9 cellular contexts compared by ENCODE assay signal in the genomic region with DNA sequence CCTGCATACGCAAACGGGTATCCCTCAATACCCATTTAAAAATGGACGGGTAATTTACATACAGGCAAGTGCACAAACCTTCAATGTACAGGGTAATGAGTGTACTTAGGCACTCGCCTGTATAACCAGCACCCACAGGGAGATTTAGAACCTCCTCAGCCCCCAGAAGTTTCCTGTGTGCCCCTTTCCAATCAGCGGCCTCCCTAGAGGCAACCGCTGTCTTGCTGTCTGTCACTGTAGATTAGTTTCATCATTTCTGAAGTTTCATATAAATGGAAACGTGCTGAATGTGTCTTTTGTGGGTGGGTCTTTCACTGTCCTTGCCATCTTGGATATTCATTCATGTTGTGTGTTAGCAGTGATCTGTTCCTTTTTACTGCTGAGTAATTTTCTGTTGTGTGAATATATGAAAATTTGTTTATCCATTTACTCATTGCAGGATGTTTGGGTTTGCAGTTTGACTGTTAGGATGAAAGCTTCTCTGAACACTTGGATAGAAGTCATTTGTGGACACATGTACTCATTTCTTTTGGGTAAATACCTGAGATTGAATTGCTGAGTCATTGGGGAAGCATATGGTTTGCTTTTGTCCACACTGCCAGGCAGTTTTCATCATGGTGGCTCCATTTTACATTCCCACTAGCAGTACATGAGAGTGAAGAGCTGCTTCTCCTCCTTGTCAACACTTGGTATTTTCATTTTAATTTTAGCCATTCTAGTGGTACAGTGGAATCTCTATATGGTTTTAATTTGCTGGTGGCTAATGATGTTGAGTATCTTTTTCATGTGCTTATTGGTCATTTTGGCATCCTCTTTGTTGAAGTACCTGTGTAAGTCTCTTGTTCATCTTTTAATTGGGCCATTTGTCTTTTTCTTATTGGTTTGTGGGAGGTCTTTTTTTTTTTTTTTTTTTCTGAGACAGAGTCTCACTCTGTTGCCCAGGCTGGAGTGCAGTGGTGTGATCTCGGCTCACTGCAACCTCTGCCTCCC. TPM values are rescaled to one million over a fixed set of nuclear protein-coding genes. Genes with fewer than 3 reads are reported as not detected.
A peak's percentile ranks its signal among the peaks of the same experiment; 100 is the strongest.
DNase-seq lines count a peak whose midpoint lies in the region; ATAC-seq lines count a peak whose summit lies in the region.
"Had no signal": no experiment of that assay in that cellular context is flagged by ENCODE, and none has a peak within 500 bp of the region (broad histone marks: within the 10 kb centered on the region; RNA-seq: fewer than 3 reads in every experiment).

No MANE protein-coding gene starts in this region.

- ATAC-seq in HG02870 (IDR thresholded peaks at IDR 0.05; ENCODE audit: unreplicated experiment), result peak; percentile 51
- ATAC-seq in natural killer cell treated with Interleukin-12 subunit alpha and Interleukin-12 subunit beta and Interleukin-15 and Interleukin-18, amount 100 ng/mL, for 72 hours, result peak; percentile 68 to 76

- H3K9me3 Mint-ChIP-seq in activated CD4-positive, alpha-beta T cell treated with anti-CD3 and anti-CD28 coated beads, Interleukin-2, amount 10 ng/mL, durations not matched to agents 24 days and 14 days, result no peaks in the 10 kb centered on the region
- H3K9me3 Mint-ChIP-seq in activated CD4-positive, alpha-beta memory T cell treated with anti-CD3 and anti-CD28 coated beads for 36 hours, result no peaks in the 10 kb centered on the region
- no peaks in the 10 kb centered on the region for H3K9me3 Mint-ChIP-seq in natural killer cell treated with Interleukin-12 subunit alpha and Interleukin-12 subunit beta and Interleukin-15 and Interleukin-18, amount 100 ng/mL, for 72 hours

- H3K4me1 Mint-ChIP-seq in activated CD4-positive, alpha-beta T cell treated with anti-CD3 and anti-CD28 coated beads, Interleukin-2, amount 10 ng/mL, durations not matched to agents 24 days and 14 days, result peaks cover 46% of the 10 kb centered on the region
- peaks cover 49% of the 10 kb centered on the region for H3K4me1 Mint-ChIP-seq in activated CD4-positive, alpha-beta memory T cell treated with anti-CD3 and anti-CD28 coated beads for 36 hours (ENCODE audit: low read depth)
- peaks cover 79 to 84% of the 10 kb centered on the region in 2 donors for H3K4me1 Mint-ChIP-seq in natural killer cell treated with Interleukin-12 subunit alpha and Interleukin-12 subunit beta and Interleukin-15 and Interleukin-18, amount 100 ng/mL, for 72 hours (ENCODE audit: low read depth in 2 of 2)

- H4K8ac ChIP-seq in neuronal stem cell (ENCODE audit: low read depth, low read length), result no peak overlapping the region

- no peak overlapping the region for H3K27ac ChIP-seq in neuronal stem cell (replicated peaks; ENCODE audit: low read length)

- CTCF ChIA-PET in activated CD4-positive, alpha-beta memory T cell treated with anti-CD3 and anti-CD28 coated beads for 36 hours (lab: Charles Lee), result interaction anchor here (0.6 to 4.5 kb wide), 7 partner anchors 11 to 481 kb away, joined by 3 to 41 read pairs (median 4); no protein-coding TSS in a partner anchor

- H3K27me3 ChIP-seq in neuronal stem cell (ENCODE audit: control insufficient read depth in 3 of 3, insufficient read depth in 3 of 3, low read depth in 1 of 3, low read length in 3 of 3), result peaks cover 0 to 12% (median 0%) of the 10 kb centered on the region in 3 experiments
- H3K27me3 ChIP-seq: right atrium auricular region had no signal

- no peak overlapping the region for H2AK5ac ChIP-seq in neuronal stem cell (ENCODE audit: low read depth, low read length)

- H3K36me3 ChIP-seq in neuronal stem cell (replicated peaks in 1 of 2; ENCODE audit: control insufficient read depth in 2 of 2, insufficient read depth in 2 of 2, low read length in 2 of 2), result no peaks in the 10 kb centered on the region
- H3K36me3 ChIP-seq: right atrium auricular region had no signal

- no peaks in the 10 kb centered on the region for H3K79me1 ChIP-seq in neuronal stem cell (ENCODE audit: low read depth, low read length)

- no peak overlapping the region for H3K4me3 ChIP-seq in neuronal stem cell (ENCODE audit: low read length in 2 of 2)
- H3K4me3 ChIP-seq: right atrium auricular region had no signal

- DNase-seq in activated CD4-positive, alpha-beta T cell treated with anti-CD3 and anti-CD28 coated beads, Interleukin-2, amount 10 ng/mL, durations not matched to agents 24 days and 14 days, result no peak
- no peak for DNase-seq in activated CD4-positive, alpha-beta T cell treated with anti-CD3 and anti-CD28 coated beads for 1 hour
- DNase-seq in activated CD4-positive, alpha-beta memory T cell treated with anti-CD3 and anti-CD28 coated beads for 36 hours, result peak; percentile 78
- DNase-seq in natural killer cell treated with Interleukin-12 subunit alpha and Interleukin-12 subunit beta and Interleukin-15 and Interleukin-18, amount 100 ng/mL, for 72 hours (ENCODE audit: low spot score), result peak; percentile 60
- DNase-seq in amygdala (lab: John Stamatoyannopoulos, UW) (no peak), neuronal stem cell (ENCODE audit: low spot score) (no peak), NCI-H82 (lab: John Stamatoyannopoulos, UW) (no peak)

- no peak overlapping the region for H3K18ac ChIP-seq in neuronal stem cell (ENCODE audit: low read length)

- peaks cover 13% of the 10 kb centered on the region for H3K36me3 Mint-ChIP-seq in activated CD4-positive, alpha-beta T cell treated with anti-CD3 and anti-CD28 coated beads, Interleukin-2, amount 10 ng/mL, durations not matched to agents 24 days and 14 days (ENCODE audit: low read depth)
- peaks cover 10% of the 10 kb centered on the region for H3K36me3 Mint-ChIP-seq in activated CD4-positive, alpha-beta memory T cell treated with anti-CD3 and anti-CD28 coated beads for 36 hours
- no peaks in the 10 kb centered on the region for H3K36me3 Mint-ChIP-seq in natural killer cell treated with Interleukin-12 subunit alpha and Interleukin-12 subunit beta and Interleukin-15 and Interleukin-18, amount 100 ng/mL, for 72 hours

- peak overlapping the region; percentile 40 for H3K4me3 Mint-ChIP-seq in activated CD4-positive, alpha-beta T cell treated with anti-CD3 and anti-CD28 coated beads, Interleukin-2, amount 10 ng/mL, durations not matched to agents 24 days and 14 days
- H3K4me3 Mint-ChIP-seq in activated CD4-positive, alpha-beta memory T cell treated with anti-CD3 and anti-CD28 coated beads for 36 hours, result peak overlapping the region; percentile 21
- peak overlapping the region; percentile 87 for H3K4me3 Mint-ChIP-seq in natural killer cell treated with Interleukin-12 subunit alpha and Interleukin-12 subunit beta and Interleukin-15 and Interleukin-18, amount 100 ng/mL, for 72 hours

- POLR2A ChIA-PET in activated CD4-positive, alpha-beta memory T cell treated with anti-CD3 and anti-CD28 coated beads for 36 hours (lab: Charles Lee), result interaction anchor here (0.7 to 7.6 kb wide), 8 partner anchors 11 to 74 kb away, joined by 3 to 83 read pairs (median 6); no protein-coding TSS in a partner anchor

- no peak overlapping the region for H2BK5ac ChIP-seq in neuronal stem cell (ENCODE audit: low read length)

- no peaks in the 10 kb centered on the region for H3K9me3 ChIP-seq in neuronal stem cell (replicated peaks in 1 of 2; ENCODE audit: control insufficient read depth in 2 of 2, insufficient read depth in 1 of 2, low read depth in 1 of 2, low read length in 2 of 2)
- H3K9me3 ChIP-seq: right atrium auricular region had no signal

- no peak overlapping the region for H3K4ac ChIP-seq in neuronal stem cell (ENCODE audit: low read length)

- peaks cover 11 to 13% of the 10 kb centered on the region in 2 donors for H3K4me1 ChIP-seq in neuronal stem cell (ENCODE audit: control insufficient read depth in 2 of 2, insufficient read depth in 1 of 2, low read depth in 1 of 2, low read length in 2 of 2)

- H3K23ac ChIP-seq in neuronal stem cell (ENCODE audit: low read depth, low read length, poor library complexity), result no peak overlapping the region

- peak overlapping the region; percentile 77 for H3K27ac Mint-ChIP-seq in activated CD4-positive, alpha-beta T cell treated with anti-CD3 and anti-CD28 coated beads, Interleukin-2, amount 10 ng/mL, durations not matched to agents 24 days and 14 days
- peak overlapping the region; percentile 91 for H3K27ac Mint-ChIP-seq in activated CD4-positive, alpha-beta memory T cell treated with anti-CD3 and anti-CD28 coated beads for 36 hours
- H3K27ac Mint-ChIP-seq in natural killer cell treated with Interleukin-12 subunit alpha and Interleukin-12 subunit beta and Interleukin-15 and Interleukin-18, amount 100 ng/mL, for 72 hours, result peak overlapping the region; percentile 98 to 100

- H3K27me3 Mint-ChIP-seq in activated CD4-positive, alpha-beta T cell treated with anti-CD3 and anti-CD28 coated beads, Interleukin-2, amount 10 ng/mL, durations not matched to agents 24 days and 14 days, result peaks cover 14% of the 10 kb centered on the region
- H3K27me3 Mint-ChIP-seq in activated CD4-positive, alpha-beta memory T cell treated with anti-CD3 and anti-CD28 coated beads for 36 hours, result no peaks in the 10 kb centered on the region
- no peaks in the 10 kb centered on the region for H3K27me3 Mint-ChIP-seq in natural killer cell treated with Interleukin-12 subunit alpha and Interleukin-12 subunit beta and Interleukin-15 and Interleukin-18, amount 100 ng/mL, for 72 hours

- H3K4me2 ChIP-seq in neuronal stem cell (ENCODE audit: insufficient read depth, low read length, poor library complexity, severe bottlenecking), result no peak overlapping the region

- intact Hi-C loops in activated CD4-positive, alpha-beta T cell treated with anti-CD3 and anti-CD28 coated beads, Interleukin-2, amount 10 ng/mL, durations not matched to agents 24 days and 14 days (cut with micrococcal nuclease), result loop anchor here (1.0 to 5.0 kb wide), 3 partner anchors 13 to 542 kb away; no protein-coding TSS in a partner anchor
- intact Hi-C loops in activated CD4-positive, alpha-beta memory T cell treated with anti-CD3 and anti-CD28 coated beads for 36 hours (cut with micrococcal nuclease), result loop anchor here (1.0 to 10.0 kb wide), 5 partner anchors 13 to 1649 kb away; partner anchors contain the start of genes CNEP1R1 and N4BP1

- H2AFZ ChIP-seq in neuronal stem cell (ENCODE audit: low read length), result no peak overlapping the region

- H3K14ac ChIP-seq in neuronal stem cell (ENCODE audit: low read length), result no peak overlapping the region

- H2BK15ac ChIP-seq in neuronal stem cell (ENCODE audit: low read length), result no peak overlapping the region

- H3K9ac ChIP-seq in neuronal stem cell (ENCODE audit: low read depth, low read length, poor library complexity), result no peak overlapping the region

- WGBS in neuronal stem cell (ENCODE audit: extremely low coverage in 2 of 2, insufficient read length in 2 of 2, insufficient replicate concordance in 1 of 2), 2 donors, result no CpG with 5 or more reads among the region's 8 CpGs

- no peak overlapping the region for H4K91ac ChIP-seq in neuronal stem cell (ENCODE audit: low read depth, low read length, poor library complexity)

- no peak overlapping the region for H2BK120ac ChIP-seq in neuronal stem cell (ENCODE audit: low read depth, low read length)

- H2BK12ac ChIP-seq in neuronal stem cell (ENCODE audit: low read length), result no peak overlapping the region

RNA-seq across cellular contexts. Expression of gene ADCY7, which starts 2.1 kb away (rescaled TPM):
- total RNA-seq in activated CD4-positive, alpha-beta T cell treated with anti-CD3 and anti-CD28 coated beads, Interleukin-2, amount 10 ng/mL, durations not matched to agents 24 days and 14 days, result 85.6 and 86.2 TPM in 2 replicates
- total RNA-seq in activated CD4-positive, alpha-beta memory T cell treated with anti-CD3 and anti-CD28 coated beads for 36 hours, result 100 to 1,000 TPM in 1 of 2 experiments, 10 to 100 TPM in 1; 100.0 to 107 TPM
- 100 to 1,000 TPM; 135 to 186 TPM for total RNA-seq in natural killer cell treated with Interleukin-12 subunit alpha and Interleukin-12 subunit beta and Interleukin-15 and Interleukin-18, amount 100 ng/mL, for 72 hours
- polyA plus RNA-seq in neuronal stem cell (2013, experiment 1 of 2), result 3.6 TPM
- polyA plus RNA-seq in neuronal stem cell (2013, experiment 2 of 2), result 3.3 TPM

Comparison
In these comparisons a context has a peak if more than half of its experiments do, and no peak if none do; other contexts are left out.
1. DNase-seq: peak in activated CD4-positive, alpha-beta memory T cell treated with anti-CD3 and anti-CD28 coated beads for 36 hours (single experiment) and natural killer cell treated with Interleukin-12 subunit alpha and Interleukin-12 subunit beta and Interleukin-15 and Interleukin-18, amount 100 ng/mL, for 72 hours (single experiment); none in activated CD4-positive, alpha-beta T cell treated with anti-CD3 and anti-CD28 coated beads, Interleukin-2, amount 10 ng/mL, durations not matched to agents 24 days and 14 days (single experiment), activated CD4-positive, alpha-beta T cell treated with anti-CD3 and anti-CD28 coated beads for 1 hour (single experiment), amygdala (0 of 56), neuronal stem cell (single experiment) and NCI-H82 (single experiment).
2. H3K4me3 Mint-ChIP-seq: peak in every context shown above with its lines; median percentile 87 in natural killer cell treated with Interleukin-12 subunit alpha and Interleukin-12 subunit beta and Interleukin-15 and Interleukin-18, amount 100 ng/mL, for 72 hours; 40 in activated CD4-positive, alpha-beta T cell treated with anti-CD3 and anti-CD28 coated beads, Interleukin-2, amount 10 ng/mL, durations not matched to agents 24 days and 14 days; 21 in activated CD4-positive, alpha-beta memory T cell treated with anti-CD3 and anti-CD28 coated beads for 36 hours.
3. Peak in every context shown above with its lines, with median percentiles within 50 percentile points of each other: H3K27ac Mint-ChIP-seq.